Comparison of ENCODE assay signal across 8 cellular contexts in the genomic region with DNA sequence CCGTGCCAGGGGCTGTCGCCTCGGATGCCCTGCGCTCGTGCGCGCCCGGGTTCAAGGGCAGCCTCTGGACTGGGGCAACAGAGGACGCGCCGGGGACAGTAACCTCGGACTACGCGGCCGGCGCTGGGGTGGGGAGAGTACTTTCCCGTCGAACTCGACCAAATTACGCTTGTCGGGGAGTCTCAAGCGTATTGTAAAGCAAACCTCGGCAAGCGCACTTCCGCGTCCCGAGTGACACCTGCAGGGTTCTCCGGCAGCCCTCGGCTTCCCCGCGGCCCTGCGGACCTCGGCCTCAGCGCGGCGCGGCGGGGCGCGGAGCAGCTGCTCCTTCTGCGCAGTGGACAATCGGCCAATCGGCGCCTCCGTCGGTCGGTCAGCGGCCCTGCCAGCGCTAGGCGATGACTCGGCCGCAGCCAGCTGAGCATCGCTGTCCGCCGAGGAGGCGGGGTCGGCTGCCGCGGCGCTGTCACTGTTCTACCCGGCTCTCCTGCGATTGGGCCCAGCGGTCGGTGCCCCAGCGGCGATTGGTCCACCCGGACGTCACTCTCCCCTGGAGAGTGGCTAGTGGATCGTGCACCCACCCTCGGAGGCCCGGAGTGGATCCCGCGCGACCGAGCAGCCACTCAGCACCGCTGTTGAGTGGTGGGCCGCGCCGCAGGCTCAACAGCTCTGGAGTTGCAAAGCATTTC. TPM values are rescaled to one million over a fixed set of nuclear protein-coding genes. Genes with fewer than 3 reads are reported as not detected.
DNase-seq lines count a peak whose midpoint lies in the region; ATAC-seq, FAIRE-seq and TF ChIP-seq lines count a peak whose summit lies in the region.

A gene with protein sequence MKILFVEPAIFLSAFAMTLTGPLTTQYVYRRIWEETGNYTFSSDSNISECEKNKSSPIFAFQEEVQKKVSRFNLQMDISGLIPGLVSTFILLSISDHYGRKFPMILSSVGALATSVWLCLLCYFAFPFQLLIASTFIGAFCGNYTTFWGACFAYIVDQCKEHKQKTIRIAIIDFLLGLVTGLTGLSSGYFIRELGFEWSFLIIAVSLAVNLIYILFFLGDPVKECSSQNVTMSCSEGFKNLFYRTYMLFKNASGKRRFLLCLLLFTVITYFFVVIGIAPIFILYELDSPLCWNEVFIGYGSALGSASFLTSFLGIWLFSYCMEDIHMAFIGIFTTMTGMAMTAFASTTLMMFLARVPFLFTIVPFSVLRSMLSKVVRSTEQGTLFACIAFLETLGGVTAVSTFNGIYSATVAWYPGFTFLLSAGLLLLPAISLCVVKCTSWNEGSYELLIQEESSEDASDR (minus strand): TSS at position 433 of the 689 bp plus-strand sequence. CDS start 972 bp downstream, outside the sequence.

- CTCF ChIA-PET in activated CD4-positive, alpha-beta memory T cell treated with anti-CD3 and anti-CD28 coated beads, Interleukin-2, amount 10 ng/mL, durations not matched to agents 7 days and 5 days (lab: Charles Lee) = interaction anchor here (1.4 to 2.5 kb wide), 2 partner anchors 9 to 78 kb away, joined by 3 to 11 read pairs; no protein-coding TSS in a partner anchor

- peak within 1 kb of the TSS; percentile 72 for H3K27ac Mint-ChIP-seq in activated CD4-positive, alpha-beta memory T cell treated with anti-CD3 and anti-CD28 coated beads, Interleukin-2, amount 10 ng/mL, durations not matched to agents 7 days and 5 days

- no peaks in the 10 kb centered on the region for H4K20me1 ChIP-seq in BLaER1

- H3K9me3 Mint-ChIP-seq in activated CD4-positive, alpha-beta memory T cell treated with anti-CD3 and anti-CD28 coated beads, Interleukin-2, amount 10 ng/mL, durations not matched to agents 7 days and 5 days = no peaks in the 10 kb centered on the region

- H3K9ac ChIP-seq in BLaER1 = peak within 1 kb of the TSS; percentile 63
- peak within 1 kb of the TSS; percentile 96 to 98 for H3K9ac ChIP-seq in duodenal mucosa (ENCODE audit: low read depth in 1 of 2, low read length in 2 of 2)

- H3K4me3 Mint-ChIP-seq in activated CD4-positive, alpha-beta memory T cell treated with anti-CD3 and anti-CD28 coated beads, Interleukin-2, amount 10 ng/mL, durations not matched to agents 7 days and 5 days = peak within 1 kb of the TSS; percentile 90

- H3K27me3 ChIP-seq in BLaER1 = peaks cover 20% of the 10 kb centered on the region
- no peaks in the 10 kb centered on the region for H3K27me3 ChIP-seq in duodenal mucosa (ENCODE audit: control insufficient read depth in 1 of 2, insufficient read depth in 2 of 2, low read length in 2 of 2)
- no peaks in the 10 kb centered on the region for H3K27me3 ChIP-seq in lower lobe of right lung (ENCODE audit: low read depth)

- H3K36me3 Mint-ChIP-seq in activated CD4-positive, alpha-beta memory T cell treated with anti-CD3 and anti-CD28 coated beads, Interleukin-2, amount 10 ng/mL, durations not matched to agents 7 days and 5 days (ENCODE audit: low read depth) = peaks cover 12% of the 10 kb centered on the region

- H3K36me3 ChIP-seq in BLaER1 = no peaks in the 10 kb centered on the region
- no peaks in the 10 kb centered on the region for H3K36me3 ChIP-seq in duodenal mucosa (ENCODE audit: control insufficient read depth in 1 of 2, insufficient read depth in 2 of 2, low read length in 2 of 2)
- peaks cover 7% of the 10 kb centered on the region for H3K36me3 ChIP-seq in lower lobe of right lung

- H3K4me1 Mint-ChIP-seq in activated CD4-positive, alpha-beta memory T cell treated with anti-CD3 and anti-CD28 coated beads, Interleukin-2, amount 10 ng/mL, durations not matched to agents 7 days and 5 days = peaks cover 28% of the 10 kb centered on the region

- peaks cover 2% of the 10 kb centered on the region for H3K27me3 Mint-ChIP-seq in activated CD4-positive, alpha-beta memory T cell treated with anti-CD3 and anti-CD28 coated beads, Interleukin-2, amount 10 ng/mL, durations not matched to agents 7 days and 5 days

- H3K27ac ChIP-seq in BLaER1 (no peak within 1 kb of the TSS), duodenal mucosa (ENCODE audit: low read depth, low read length) (peak within 1 kb of the TSS; percentile 93), lower lobe of right lung (peak within 1 kb of the TSS; percentile 97)

- peak; percentile 81 for FAIRE-seq in GM19239 (lab: Jason Lieb, UNC)

- intact Hi-C loops in lower lobe of right lung (cut with DNase I) = no loop called here

- POLR2A ChIA-PET in activated CD4-positive, alpha-beta memory T cell treated with anti-CD3 and anti-CD28 coated beads, Interleukin-2, amount 10 ng/mL, durations not matched to agents 7 days and 5 days (lab: Charles Lee) = interaction anchor here (0.9 to 4.1 kb wide), 5 partner anchors 8 to 60 kb away, joined by 4 to 37 read pairs (median 7); a partner anchor contains a TSS

- peak within 1 kb of the TSS; percentile 76 for H3K4me2 ChIP-seq in BLaER1

- H3K9me3 ChIP-seq in BLaER1 (peaks cover 12% of the 10 kb centered on the region), duodenal mucosa (ENCODE audit: control insufficient read depth in 1 of 2, low read length in 2 of 2) (no peaks in the 10 kb centered on the region), lower lobe of right lung (no peaks in the 10 kb centered on the region)

- peak; percentile 21 for TF ChIP-seq CTCF in lower lobe of right lung (IDR thresholded peaks at IDR 0.05)

- DNase-seq in GM19239 (ENCODE audit: insufficient read length, low spot score) = peak; percentile 94
- peak; percentile 77 for DNase-seq in NCI-H774 (lab: John Stamatoyannopoulos, UW)
- peak; percentile 97 for DNase-seq in activated CD4-positive, alpha-beta memory T cell treated with anti-CD3 and anti-CD28 coated beads, Interleukin-2, amount 10 ng/mL, durations not matched to agents 7 days and 5 days
- DNase-seq in lower lobe of right lung = peak; percentile 98
- peak; percentile 88 to 96 (median 95) for DNase-seq in stimulated activated CD4-positive, alpha-beta T cell treated with anti-CD3 and anti-CD28 coated beads, TNF-alpha, amount 100 ng/mL, for 1 hour (ENCODE audit: low read depth in 3 of 3, low spot score in 1 of 3)

- H3K4me3 ChIP-seq in BLaER1 = peak within 1 kb of the TSS; percentile 74
- H3K4me3 ChIP-seq in duodenal mucosa (ENCODE audit: low read depth in 1 of 2, low read length in 2 of 2) = peak within 1 kb of the TSS; percentile 91 to 94
- H3K4me3 ChIP-seq in lower lobe of right lung = peak within 1 kb of the TSS; percentile 81

- ATAC-seq in HG03442 (IDR thresholded peaks at IDR 0.05; ENCODE audit: unreplicated experiment) = peak; percentile 97
- ATAC-seq in lower lobe of right lung = peak; percentile 99

- H3K4me1 ChIP-seq in BLaER1 = peaks cover 6% of the 10 kb centered on the region; the same call in 1 of the 2 replicates
- peaks cover 16 to 18% of the 10 kb centered on the region in 2 donors for H3K4me1 ChIP-seq in duodenal mucosa (ENCODE audit: control insufficient read depth in 1 of 2, insufficient read depth in 2 of 2, low read length in 2 of 2)
- peaks cover 31% of the 10 kb centered on the region for H3K4me1 ChIP-seq in lower lobe of right lung

RNA-seq across cellular contexts. Expression of the gene that starts here (rescaled TPM):
- 10 to 100 TPM in 1 of 2 experiments, 1 to 10 TPM in 1; 9.6 to 10.9 TPM for total RNA-seq in activated CD4-positive, alpha-beta memory T cell treated with anti-CD3 and anti-CD28 coated beads, Interleukin-2, amount 10 ng/mL, durations not matched to agents 7 days and 5 days
- 22.7 TPM for total RNA-seq in lower lobe of right lung
